ENCODE assay signal across 1 cellular context in the genomic region with DNA sequence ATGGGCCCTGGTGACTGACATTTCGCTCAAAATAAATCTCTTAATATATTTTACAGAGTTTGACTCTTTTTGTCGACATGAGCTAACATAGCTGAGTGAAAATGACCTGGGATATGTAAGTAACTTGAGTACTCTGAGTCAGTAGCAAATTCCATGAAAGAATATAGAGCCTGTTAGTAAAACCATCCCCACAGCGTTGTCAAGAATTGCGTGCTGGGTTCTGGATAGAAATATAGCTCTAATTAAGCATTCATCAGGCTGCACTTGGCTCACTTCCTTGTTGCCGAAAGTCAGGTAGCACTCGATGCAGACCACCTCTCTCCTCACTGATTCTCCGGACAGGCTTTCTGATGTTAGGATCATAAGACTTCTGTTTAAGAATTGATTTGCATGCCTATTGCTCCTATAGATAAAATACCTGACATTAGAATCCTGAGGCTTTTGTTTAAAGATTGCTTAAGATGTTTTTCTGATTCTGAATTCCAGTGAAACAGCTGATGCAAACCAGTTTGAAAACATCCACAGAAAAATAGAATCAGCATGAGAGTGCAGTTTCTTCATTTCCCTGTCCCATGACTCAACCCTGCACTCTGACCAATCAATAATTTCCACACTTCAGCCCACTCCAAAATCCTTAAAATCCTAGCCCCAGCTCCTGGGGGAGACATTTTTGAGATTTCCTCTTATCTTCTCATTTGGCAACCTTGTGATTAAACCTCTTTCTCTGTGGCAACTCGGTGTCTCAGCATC.
A peak's percentile ranks its signal among the peaks of the same experiment; 100 is the strongest.
TF ChIP-seq lines count a peak whose summit lies in the region.

No MANE protein-coding gene starts in this region.

TF ChIP-seq in K562, 482 proteins besides CTCF, POLR2A, EP300 and RAD21:
- TF ChIP-seq NFE2 (IDR thresholded peaks at IDR 0.05; ENCODE audit: low read depth) (0 out of 2 replicates have a peak, but pooled peaks have one; percentile 7), L3MBTL2 (IDR thresholded peaks at IDR 0.05) (no peak), C11orf30 (IDR thresholded peaks at IDR 0.05; ENCODE audit: low read depth) (peak; percentile 46; the same call in 1 of the 2 replicates), KDM1A (IDR thresholded peaks at IDR 0.05) (0 out of 4 replicates have a peak, but pooled peaks of 1 of the 2 experiments have one; percentile 8), RHOXF2B (CRISPR knock-in tag; conservative IDR thresholded peaks at IDR 0.05) (no peak), CEBPG (CRISPR knock-in tag; IDR thresholded peaks at IDR 0.05) (no peak), CEBPG (tag; conservative IDR thresholded peaks at IDR 0.05 in 1 of 2, IDR thresholded peaks at IDR 0.05 in 1 of 2) (peak in 1 of 2 experiments; percentile 14; a peak in 1 of 4 replicates)
